ENCODE assay signal across 8 cellular contexts in genomic region chr12:42144424-42145196, GRCh38. TPM values are rescaled to one million over a fixed set of nuclear protein-coding genes. Genes with fewer than 3 reads are reported as not detected.
DNase-seq lines count a peak whose midpoint lies in the region; ATAC-seq and TF ChIP-seq lines count a peak whose summit lies in the region.

Gene GXYLT1, minus strand, starts transcription at chr12:42144874. Its CDS starts 228 bp downstream, at chr12:42144646.

- TF ChIP-seq RAD21 in neural cell (conservative IDR thresholded peaks at IDR 0.05), result peak; percentile 37

- H3K4me2 ChIP-seq in neural cell (ENCODE audit: low read length), result peak within 1 kb of the TSS; percentile 100

- peak; percentile 96 for DNase-seq in EL
- DNase-seq in H4 (ENCODE audit: low spot score), result peak; percentile 91
- peak; percentile 99 for DNase-seq in LoVo (ENCODE audit: low spot score)
- DNase-seq in activated effector memory CD4-positive, alpha-beta T cell treated with anti-CD3 and anti-CD28 coated beads, Interleukin-2, amount 50 U/mL, for 16 hours, result peak; percentile 93
- peak; percentile 87 for DNase-seq in fibroblast of the conjunctiva (ENCODE audit: low read depth)
- peak; percentile 82 for DNase-seq in stimulated activated naive CD8-positive, alpha-beta T cell treated with anti-CD3 and anti-CD28 coated beads, Interleukin-15, amount 100 ng/mL, for 72 hours

- H3K27ac ChIP-seq in neural cell (ENCODE audit: low read length), result no peak within 1 kb of the TSS

- ATAC-seq in stimulated activated naive CD8-positive, alpha-beta T cell treated with anti-CD3 and anti-CD28 coated beads, Interleukin-15, amount 100 ng/mL, for 72 hours, result peak; percentile 94

- peak within 1 kb of the TSS; percentile 79 for H3K4me3 ChIP-seq in neural cell (ENCODE audit: low read length)

- H3K27me3 ChIP-seq in neural cell (ENCODE audit: insufficient read depth, low read depth, low read length), result no peaks in the 10 kb centered on the region

- peaks cover 29% of the 10 kb centered on the region for H3K79me2 ChIP-seq in neural cell (replicated peaks; ENCODE audit: insufficient read depth, low read length)

- peak within 1 kb of the TSS; percentile 34 for H2AFZ ChIP-seq in neural cell (ENCODE audit: low read depth, low read length)

- H3K27ac Mint-ChIP-seq in stimulated activated naive CD8-positive, alpha-beta T cell treated with anti-CD3 and anti-CD28 coated beads, Interleukin-15, amount 100 ng/mL, for 72 hours, result peak within 1 kb of the TSS; percentile 68 to 93

- H3K9me3 Mint-ChIP-seq in stimulated activated naive CD8-positive, alpha-beta T cell treated with anti-CD3 and anti-CD28 coated beads, Interleukin-15, amount 100 ng/mL, for 72 hours, result no peaks in the 10 kb centered on the region

- TF ChIP-seq EP300 in neural cell (conservative IDR thresholded peaks at IDR 0.05; ENCODE audit: poor library complexity, severe bottlenecking), result peak; percentile 22

- H3K4me1 Mint-ChIP-seq in stimulated activated naive CD8-positive, alpha-beta T cell treated with anti-CD3 and anti-CD28 coated beads, Interleukin-15, amount 100 ng/mL, for 72 hours, result peaks cover 35% of the 10 kb centered on the region

- H3K36me3 ChIP-seq in neural cell (ENCODE audit: insufficient read depth, low read length), result no peaks in the 10 kb centered on the region

- peak within 1 kb of the TSS; percentile 92 to 99 for H3K4me3 Mint-ChIP-seq in stimulated activated naive CD8-positive, alpha-beta T cell treated with anti-CD3 and anti-CD28 coated beads, Interleukin-15, amount 100 ng/mL, for 72 hours

- no peaks in the 10 kb centered on the region for H4K20me1 ChIP-seq in neural cell (ENCODE audit: insufficient read depth)

- H3K27me3 Mint-ChIP-seq in stimulated activated naive CD8-positive, alpha-beta T cell treated with anti-CD3 and anti-CD28 coated beads, Interleukin-15, amount 100 ng/mL, for 72 hours, result no peaks in the 10 kb centered on the region

- no peaks in the 10 kb centered on the region for H3K9me3 ChIP-seq in neural cell (ENCODE audit: low read length)

- peak; percentile 95 for TF ChIP-seq POLR2A in Raji (IDR thresholded peaks at IDR 0.05; ENCODE audit: insufficient read depth, low read depth, low read length)

- peak within 1 kb of the TSS; percentile 56 for H3K9ac ChIP-seq in neural cell (ENCODE audit: low read length)

- no peaks in the 10 kb centered on the region for H3K9me2 ChIP-seq in neural cell (ENCODE audit: insufficient read depth, low read length)

- peaks cover 7% of the 10 kb centered on the region for H3F3A ChIP-seq in neural cell (ENCODE audit: insufficient read depth, low read length, poor library complexity, severe bottlenecking)

- TF ChIP-seq CTCF in neural cell (IDR thresholded peaks at IDR 0.05; ENCODE audit: poor library complexity, severe bottlenecking), result peak; percentile 18

TF ChIP-seq in neural cell, 6 proteins besides CTCF, POLR2A, EP300 and RAD21:
- TF ChIP-seq EZH2 (IDR thresholded peaks at IDR 0.05; ENCODE audit: borderline replicate concordance, insufficient read depth, low read length, poor library complexity, severe bottlenecking), result no peak
- no peak for TF ChIP-seq TAF1 (IDR thresholded peaks at IDR 0.05; ENCODE audit: low read depth)
- peak; percentile 71 for TF ChIP-seq MXI1 (conservative IDR thresholded peaks at IDR 0.05; ENCODE audit: poor library complexity, severe bottlenecking)
- TF ChIP-seq POLR2AphosphoS5 (IDR thresholded peaks at IDR 0.05), result peak; percentile 47

RNA-seq across cellular contexts. Expression of gene GXYLT1, which starts in this region (rescaled TPM):
- 20.2 and 22.3 TPM in 2 replicates for total RNA-seq in H4 (2014; rRNA removed; shearing (Covaris generic))
- 2.9 and 3.2 TPM in 2 replicates for polyA plus RNA-seq in neural cell
- 11.7 and 13.0 TPM in 2 replicates for polyA minus RNA-seq in neural cell
